ENCODE assay signal across 12 cellular contexts in the genomic region with DNA sequence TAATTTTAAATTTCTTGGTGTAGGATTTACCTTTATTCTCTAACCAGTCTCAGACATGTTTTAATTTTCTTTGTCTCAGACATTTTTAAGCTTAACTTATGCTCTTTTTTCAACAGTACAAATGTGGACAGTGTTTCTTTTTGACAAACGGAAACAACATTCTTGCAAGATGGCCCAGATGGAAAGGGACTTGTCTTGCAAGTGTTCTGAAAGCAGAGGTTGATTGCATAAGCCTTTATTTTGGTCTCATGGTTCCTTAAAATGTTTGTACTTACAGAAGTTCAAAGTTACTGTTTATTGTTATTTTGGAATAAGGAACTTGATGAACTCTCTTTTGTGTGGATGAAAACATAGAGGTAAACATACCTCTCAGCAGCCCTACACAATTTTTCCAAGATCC. TPM values are rescaled to one million over a fixed set of nuclear protein-coding genes. Genes with fewer than 3 reads are reported as not detected.
DNase-seq lines count a peak whose midpoint lies in the region; ATAC-seq and TF ChIP-seq lines count a peak whose summit lies in the region.
"Had no signal": no experiment of that assay in that cellular context is flagged by ENCODE, and none has a peak within 500 bp of the region (broad histone marks: within the 10 kb centered on the region; RNA-seq: fewer than 3 reads in every experiment).

No MANE protein-coding gene starts in this region.

- POLR2A ChIA-PET in CD4-positive, alpha-beta memory T cell (lab: Charles Lee; ENCODE audit: partially characterized antibody) = interaction anchor here (2.9 to 7.8 kb wide), 3 partner anchors 13 to 22 kb away, joined by 8 to 130 read pairs (median 30); partner anchors contain the start of gene SMAP2

- no peaks in the 10 kb centered on the region for H3K9me3 ChIP-seq in CD4-positive, alpha-beta memory T cell (ENCODE audit: control insufficient read depth in 1 of 2, low read length in 2 of 2)
- H3K9me3 ChIP-seq in aorta (ENCODE audit: control insufficient read depth, low read length) = no peaks in the 10 kb centered on the region

- no peak for ATAC-seq in aorta (ENCODE audit: low FRiP score)
- ATAC-seq in GM18861 (IDR thresholded peaks at IDR 0.05; ENCODE audit: unreplicated experiment) = no peak

- H3K9me3 Mint-ChIP-seq in CD4-positive, alpha-beta memory T cell = peaks cover 0 to 2% (median 0%) of the 10 kb centered on the region in 8 donors
- H3K9me3 Mint-ChIP-seq in dendritic cell treated with granulocyte-macrophage colony-stimulating factor and Interleukin-4, amounts not matched to agents 40 ng/mL and 50 ng/mL, for 4 days = no peaks in the 10 kb centered on the region
- no peaks in the 10 kb centered on the region for H3K9me3 Mint-ChIP-seq in osteocyte (ENCODE audit: unreplicated experiment)

- peaks cover 73 to 96% (median 84%) of the 10 kb centered on the region in 4 donors for H3K4me1 Mint-ChIP-seq in CD4-positive, alpha-beta memory T cell
- H3K4me1 Mint-ChIP-seq in dendritic cell treated with granulocyte-macrophage colony-stimulating factor and Interleukin-4, amounts not matched to agents 40 ng/mL and 50 ng/mL, for 4 days (ENCODE audit: low read depth) = peaks cover 68% of the 10 kb centered on the region
- H3K4me1 Mint-ChIP-seq in osteocyte (ENCODE audit: unreplicated experiment) = peaks cover 24% of the 10 kb centered on the region

- H3K27ac ChIP-seq in CD4-positive, alpha-beta memory T cell (ENCODE audit: low read depth, low read length) = peak overlapping the region; percentile 45
- H3K27ac ChIP-seq in rectal smooth muscle tissue (ENCODE audit: low read depth, low read length) = peak overlapping the region; percentile 37
- no peak overlapping the region for H3K27ac ChIP-seq in aorta (ENCODE audit: low read depth in 1 of 2, low read length in 2 of 2)

- 58 to 67% methylated on average over 1 of the region's 1 CpG for WGBS in aorta, 2 donors

- TF ChIP-seq CTCF in osteocyte (IDR thresholded peaks at IDR 0.05) = no peak

- no peak for DNase-seq in CD4-positive, alpha-beta memory T cell
- peak; percentile 54 to 84 for DNase-seq in NOMO-1 (lab: John Stamatoyannopoulos, UW; ENCODE audit: unreplicated experiment in 2 of 2)
- no peak for DNase-seq in aorta
- no peak for DNase-seq in DMS153 (lab: John Stamatoyannopoulos, UW)
- no peak for DNase-seq in osteocyte (ENCODE audit: extremely low spot score, unreplicated experiment)
- DNase-seq: cortex of kidney, KG1, NCI-H2227 treated with DMSO at 0.1 percent for 48 hours, trophoblast cell had no signal

- peak overlapping the region; percentile 83 to 95 (median 91) for H3K27ac Mint-ChIP-seq in CD4-positive, alpha-beta memory T cell
- H3K27ac Mint-ChIP-seq in dendritic cell treated with granulocyte-macrophage colony-stimulating factor and Interleukin-4, amounts not matched to agents 40 ng/mL and 50 ng/mL, for 4 days = peak overlapping the region; percentile 76
- H3K27ac Mint-ChIP-seq in osteocyte (ENCODE audit: unreplicated experiment) = no peak overlapping the region

- H3K4me3 ChIP-seq in CD4-positive, alpha-beta memory T cell (ENCODE audit: low read length in 2 of 2) = peak overlapping the region in 1 of 2 donors; percentile 1
- H3K4me3 ChIP-seq in rectal smooth muscle tissue (ENCODE audit: low read length) (no peak overlapping the region), aorta (ENCODE audit: low read length in 2 of 2) (no peak overlapping the region)

- H3K4me1 ChIP-seq in CD4-positive, alpha-beta memory T cell (ENCODE audit: insufficient read depth, low read length) = peaks cover 98% of the 10 kb centered on the region
- H3K4me1 ChIP-seq in rectal smooth muscle tissue (ENCODE audit: control insufficient read depth, insufficient read depth, low read length) (no peaks in the 10 kb centered on the region), aorta (ENCODE audit: control insufficient read depth in 1 of 2, insufficient read depth in 2 of 2, low read length in 2 of 2) (peaks cover 1 to 3% of the 10 kb centered on the region in 2 donors)

- peak overlapping the region in 7 of 8 donors; percentile 17 to 77 (median 65) for H3K4me3 Mint-ChIP-seq in CD4-positive, alpha-beta memory T cell
- H3K4me3 Mint-ChIP-seq in dendritic cell treated with granulocyte-macrophage colony-stimulating factor and Interleukin-4, amounts not matched to agents 40 ng/mL and 50 ng/mL, for 4 days = peak overlapping the region; percentile 44
- no peak overlapping the region for H3K4me3 Mint-ChIP-seq in osteocyte (ENCODE audit: unreplicated experiment)

- H3K36me3 Mint-ChIP-seq in CD4-positive, alpha-beta memory T cell = peaks cover 16 to 28% of the 10 kb centered on the region in 2 donors
- H3K36me3 Mint-ChIP-seq in dendritic cell treated with granulocyte-macrophage colony-stimulating factor and Interleukin-4, amounts not matched to agents 40 ng/mL and 50 ng/mL, for 4 days (ENCODE audit: low read depth) = peaks cover 36% of the 10 kb centered on the region
- H3K36me3 Mint-ChIP-seq in osteocyte (ENCODE audit: unreplicated experiment) = no peaks in the 10 kb centered on the region

- H3K9ac ChIP-seq in rectal smooth muscle tissue (ENCODE audit: low read length) = no peak overlapping the region

- intact Hi-C loops in CD4-positive, alpha-beta memory T cell (cut with micrococcal nuclease) = no loop called here
- intact Hi-C loops in dendritic cell treated with granulocyte-macrophage colony-stimulating factor and Interleukin-4, amounts not matched to agents 40 ng/mL and 50 ng/mL, for 4 days (cut with micrococcal nuclease) = no loop called here
- intact Hi-C loops in aorta (cut with DNase I) = loop anchor here (1.0 to 10.0 kb wide), 2 partner anchors 15 to 312 kb away; no protein-coding TSS in a partner anchor

- no peaks in the 10 kb centered on the region for H3K36me3 ChIP-seq in CD4-positive, alpha-beta memory T cell (ENCODE audit: insufficient read depth, low read length)
- H3K36me3 ChIP-seq in rectal smooth muscle tissue (ENCODE audit: control insufficient read depth, insufficient read depth, low read length) = no peaks in the 10 kb centered on the region
- H3K36me3 ChIP-seq in aorta (ENCODE audit: control insufficient read depth in 1 of 2, insufficient read depth in 2 of 2, low read length in 1 of 2) = no peaks in the 10 kb centered on the region

- CTCF ChIA-PET in CD4-positive, alpha-beta memory T cell (lab: Charles Lee; ENCODE audit: partially characterized antibody) = interaction anchor here (1.4 to 4.5 kb wide), 4 partner anchors 12 to 58 kb away, joined by 3 to 28 read pairs (median 6); no protein-coding TSS in a partner anchor

- no peaks in the 10 kb centered on the region for H3K27me3 ChIP-seq in CD4-positive, alpha-beta memory T cell (ENCODE audit: insufficient read depth, low read length)
- H3K27me3 ChIP-seq in rectal smooth muscle tissue (ENCODE audit: control insufficient read depth, insufficient read depth, low read length) = no peaks in the 10 kb centered on the region
- no peaks in the 10 kb centered on the region for H3K27me3 ChIP-seq in aorta (ENCODE audit: control insufficient read depth in 1 of 2, insufficient read depth in 2 of 2, low read length in 1 of 2)

- no peaks in the 10 kb centered on the region for H3K27me3 Mint-ChIP-seq in CD4-positive, alpha-beta memory T cell
- no peaks in the 10 kb centered on the region for H3K27me3 Mint-ChIP-seq in dendritic cell treated with granulocyte-macrophage colony-stimulating factor and Interleukin-4, amounts not matched to agents 40 ng/mL and 50 ng/mL, for 4 days
- H3K27me3 Mint-ChIP-seq in osteocyte (ENCODE audit: unreplicated experiment) = no peaks in the 10 kb centered on the region

RNA-seq across cellular contexts. Expression of gene SMAP2, which starts 22.9 kb away (rescaled TPM):
- 100 to 1,000 TPM; 123 TPM for total RNA-seq in CD4-positive, alpha-beta memory T cell
- polyA plus RNA-seq in CD4-positive, alpha-beta memory T cell = 100 to 1,000 TPM; 258 to 358 TPM
- total RNA-seq in aorta = 10 to 100 TPM; 36.9 to 42.2 TPM
- polyA plus RNA-seq in aorta = 10 to 100 TPM; 10.4 to 33.3 TPM
- 12.7 TPM in 2 replicates for total RNA-seq in osteocyte

RNA-seq across cellular contexts. Expression of gene ZFP69B, which starts 53.9 kb away (rescaled TPM):
- 1 to 10 TPM; 7.5 to 7.9 TPM for total RNA-seq in CD4-positive, alpha-beta memory T cell
- polyA plus RNA-seq in CD4-positive, alpha-beta memory T cell = 1 to 10 TPM; 2.1 to 2.4 TPM
- total RNA-seq in aorta = 1 to 10 TPM; 2.2 to 2.4 TPM
- 1 to 10 TPM in 1 of 2 donors, under 1 TPM in 1; 0.54 to 2.0 TPM for polyA plus RNA-seq in aorta
- 6.7 TPM in 2 replicates for total RNA-seq in osteocyte

Comparison
In these comparisons a context has a peak if more than half of its experiments do, and no peak if none do; other contexts are left out.
1. DNase-seq: peak in NOMO-1 (2 of 2); none in CD4-positive, alpha-beta memory T cell (0 of 5), aorta (0 of 2), DMS153 (single experiment) and osteocyte (single experiment).
2. H3K27ac ChIP-seq: peak in CD4-positive, alpha-beta memory T cell (single experiment) and rectal smooth muscle tissue (single experiment); none in aorta (0 of 2).
3. intact Hi-C loops: an anchor here in aorta (1.0 to 10.0 kb wide); none called in CD4-positive, alpha-beta memory T cell and dendritic cell treated with granulocyte-macrophage colony-stimulating factor and Interleukin-4, amounts not matched to agents 40 ng/mL and 50 ng/mL, for 4 days.